24 cellular contexts compared by ENCODE assay signal in the genomic region with DNA sequence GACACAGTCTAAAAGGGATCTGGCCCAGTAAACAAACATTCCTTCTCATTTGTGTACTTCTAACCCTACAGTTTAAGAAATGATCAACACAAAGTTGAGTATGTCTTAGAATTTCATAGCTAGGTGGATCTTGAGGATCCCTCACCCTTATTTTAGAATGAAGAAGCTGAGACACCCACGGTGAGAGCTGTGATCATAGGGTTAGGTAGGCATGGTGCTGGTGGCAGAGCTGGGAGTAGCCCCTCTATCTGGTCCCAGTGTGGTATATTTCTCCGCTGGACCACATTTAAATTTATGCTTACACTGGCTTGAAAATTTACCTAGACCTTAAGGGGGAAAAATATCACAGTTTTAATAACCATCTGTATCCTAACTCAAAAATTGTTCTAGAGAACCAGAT. TPM values are rescaled to one million over a fixed set of nuclear protein-coding genes. Genes with fewer than 3 reads are reported as not detected.
DNase-seq lines count a peak whose midpoint lies in the region; ATAC-seq and TF ChIP-seq lines count a peak whose summit lies in the region.
"Had no signal": no experiment of that assay in that cellular context is flagged by ENCODE, and none has a peak within 500 bp of the region (broad histone marks: within the 10 kb centered on the region; RNA-seq: fewer than 3 reads in every experiment).

No MANE protein-coding gene starts in this region.

- H3K4me3 Mint-ChIP-seq in activated CD4-positive, alpha-beta T cell treated with anti-CD3 and anti-CD28 coated beads for 36 hours = no peak overlapping the region
- no peak overlapping the region for H3K4me3 Mint-ChIP-seq in activated CD4-positive, alpha-beta T cell treated with anti-CD3 and anti-CD28 coated beads, Interleukin-2, amount 10 ng/mL, durations not matched to agents 24 days and 14 days
- H3K4me3 Mint-ChIP-seq in mesothelial cell of epicardium = no peak overlapping the region
- H3K4me3 Mint-ChIP-seq in stimulated activated memory B cell treated with anti-CD40 and anti-IgM and Interleukin-4, amounts not matched to agents 10 μg/mL and 1 μg/mL and 100 μg/mL, for 72 hours = no peak overlapping the region
- H3K4me3 Mint-ChIP-seq: activated CD8-positive, alpha-beta T cell treated with anti-CD3 and anti-CD28 coated beads for 36 hours; activated naive CD4-positive, alpha-beta T cell treated with anti-CD3 and anti-CD28 coated beads for 36 hours; natural killer cell had no signal

- POLR2A ChIA-PET in activated CD4-positive, alpha-beta T cell treated with anti-CD3 and anti-CD28 coated beads for 36 hours (lab: Charles Lee) = interaction anchor here (0.5 kb wide), 2 partner anchors 138 to 933 kb away, joined by 3 read pairs; no protein-coding TSS in a partner anchor
- POLR2A ChIA-PET in Panc1 (lab: Charles Lee) = no interaction called here

- no peaks in the 10 kb centered on the region for H3K27me3 Mint-ChIP-seq in activated CD4-positive, alpha-beta T cell treated with anti-CD3 and anti-CD28 coated beads for 36 hours
- H3K27me3 Mint-ChIP-seq in activated CD4-positive, alpha-beta T cell treated with anti-CD3 and anti-CD28 coated beads, Interleukin-2, amount 10 ng/mL, durations not matched to agents 24 days and 14 days = no peaks in the 10 kb centered on the region
- H3K27me3 Mint-ChIP-seq in mesothelial cell of epicardium (ENCODE audit: low read depth) = no peaks in the 10 kb centered on the region
- no peaks in the 10 kb centered on the region for H3K27me3 Mint-ChIP-seq in stimulated activated memory B cell treated with anti-CD40 and anti-IgM and Interleukin-4, amounts not matched to agents 10 μg/mL and 1 μg/mL and 100 μg/mL, for 72 hours
- H3K27me3 Mint-ChIP-seq: activated CD8-positive, alpha-beta T cell treated with anti-CD3 and anti-CD28 coated beads for 36 hours had no signal

- DNase-seq in activated CD4-positive, alpha-beta T cell treated with anti-CD3 and anti-CD28 coated beads for 36 hours = no peak
- no peak for DNase-seq in activated CD4-positive, alpha-beta T cell treated with anti-CD3 and anti-CD28 coated beads, Interleukin-2, amount 10 ng/mL, durations not matched to agents 24 days and 14 days
- no peak for DNase-seq in Panc1 (ENCODE audit: low read depth, low spot score)
- DNase-seq in mesothelial cell of epicardium (ENCODE audit: low spot score in 2 of 2, unreplicated experiment in 2 of 2) = no peak
- DNase-seq in ACHN = no peak
- DNase-seq: 8988T; activated CD8-positive, alpha-beta T cell treated with anti-CD3 and anti-CD28 coated beads for 36 hours; activated naive CD4-positive, alpha-beta T cell treated with anti-CD3 and anti-CD28 coated beads for 36 hours; BE2C; erythroblast; gastrocnemius medialis; KG1; kidney; natural killer cell; NCI-H2227 treated with DMSO at 0.1 percent for 48 hours; NCI-H82; posterior cingulate gyrus; SJCRH30; small intestine; stimulated activated CD4-positive, alpha-beta T cell treated with anti-CD3 and anti-CD28 coated beads, Interleukin-4, amount 100 ng/mL, for 24 hours had no signal

- ATAC-seq in activated CD4-positive, alpha-beta T cell treated with anti-CD3 and anti-CD28 coated beads for 36 hours = no peak
- no peak for ATAC-seq in Panc1
- no peak for ATAC-seq in stimulated activated memory B cell treated with anti-CD40 and anti-IgM and Interleukin-4, amounts not matched to agents 10 μg/mL and 1 μg/mL and 100 μg/mL, for 72 hours
- ATAC-seq in HG02763 (IDR thresholded peaks at IDR 0.05; ENCODE audit: unreplicated experiment) = no peak
- no peak for ATAC-seq in HG03520 (IDR thresholded peaks at IDR 0.05; ENCODE audit: unreplicated experiment)
- ATAC-seq: activated CD8-positive, alpha-beta T cell treated with anti-CD3 and anti-CD28 coated beads for 36 hours; gastrocnemius medialis; natural killer cell had no signal

- intact Hi-C loops in activated CD4-positive, alpha-beta T cell treated with anti-CD3 and anti-CD28 coated beads for 36 hours (cut with DNase I, micrococcal nuclease) = no loop called here
- intact Hi-C loops in activated CD4-positive, alpha-beta T cell treated with anti-CD3 and anti-CD28 coated beads, Interleukin-2, amount 10 ng/mL, durations not matched to agents 24 days and 14 days (cut with micrococcal nuclease) = loop anchor here (2.0 kb wide), 1 partner anchor 92 kb away; no protein-coding TSS in a partner anchor
- intact Hi-C loops in Panc1 (cut with micrococcal nuclease; ENCODE audit: unreplicated experiment) = no loop called here

- no peak for TF ChIP-seq CTCF in Panc1 (IDR thresholded peaks at IDR 0.05)
- no peak for TF ChIP-seq CTCF in mesothelial cell of epicardium (IDR thresholded peaks at IDR 0.05; ENCODE audit: unreplicated experiment)

- peaks cover 28% of the 10 kb centered on the region for H3K36me3 Mint-ChIP-seq in activated CD4-positive, alpha-beta T cell treated with anti-CD3 and anti-CD28 coated beads for 36 hours (ENCODE audit: low read depth)
- peaks cover 51% of the 10 kb centered on the region for H3K36me3 Mint-ChIP-seq in activated CD4-positive, alpha-beta T cell treated with anti-CD3 and anti-CD28 coated beads, Interleukin-2, amount 10 ng/mL, durations not matched to agents 24 days and 14 days (ENCODE audit: low read depth)
- H3K36me3 Mint-ChIP-seq in mesothelial cell of epicardium = peaks cover 28% of the 10 kb centered on the region
- H3K36me3 Mint-ChIP-seq in stimulated activated memory B cell treated with anti-CD40 and anti-IgM and Interleukin-4, amounts not matched to agents 10 μg/mL and 1 μg/mL and 100 μg/mL, for 72 hours = peaks cover 53% of the 10 kb centered on the region

- peaks cover 18% of the 10 kb centered on the region for H3K4me1 ChIP-seq in Panc1 (ENCODE audit: control insufficient read depth, insufficient read depth, low read length)
- H3K4me1 ChIP-seq: BE2C, SJCRH30 had no signal

- H3K27ac ChIP-seq in Panc1 (ENCODE audit: low read length) = peak overlapping the region; percentile 21; the same call in 1 of the 2 replicates
- H3K27ac ChIP-seq: ascending aorta, gastrocnemius medialis, SJCRH30 had no signal

- no peaks in the 10 kb centered on the region for H3K9me3 Mint-ChIP-seq in activated CD4-positive, alpha-beta T cell treated with anti-CD3 and anti-CD28 coated beads for 36 hours (ENCODE audit: low read depth)
- H3K9me3 Mint-ChIP-seq in activated CD4-positive, alpha-beta T cell treated with anti-CD3 and anti-CD28 coated beads, Interleukin-2, amount 10 ng/mL, durations not matched to agents 24 days and 14 days = peaks cover 9% of the 10 kb centered on the region
- no peaks in the 10 kb centered on the region for H3K9me3 Mint-ChIP-seq in mesothelial cell of epicardium
- no peaks in the 10 kb centered on the region for H3K9me3 Mint-ChIP-seq in stimulated activated memory B cell treated with anti-CD40 and anti-IgM and Interleukin-4, amounts not matched to agents 10 μg/mL and 1 μg/mL and 100 μg/mL, for 72 hours
- H3K9me3 Mint-ChIP-seq: activated CD8-positive, alpha-beta T cell treated with anti-CD3 and anti-CD28 coated beads for 36 hours; activated naive CD4-positive, alpha-beta T cell treated with anti-CD3 and anti-CD28 coated beads for 36 hours had no signal

- peaks cover 23% of the 10 kb centered on the region for H3K4me1 Mint-ChIP-seq in activated CD4-positive, alpha-beta T cell treated with anti-CD3 and anti-CD28 coated beads for 36 hours
- peaks cover 22% of the 10 kb centered on the region for H3K4me1 Mint-ChIP-seq in activated CD4-positive, alpha-beta T cell treated with anti-CD3 and anti-CD28 coated beads, Interleukin-2, amount 10 ng/mL, durations not matched to agents 24 days and 14 days
- H3K4me1 Mint-ChIP-seq in mesothelial cell of epicardium = peaks cover 31% of the 10 kb centered on the region
- peaks cover 24% of the 10 kb centered on the region for H3K4me1 Mint-ChIP-seq in stimulated activated memory B cell treated with anti-CD40 and anti-IgM and Interleukin-4, amounts not matched to agents 10 μg/mL and 1 μg/mL and 100 μg/mL, for 72 hours

- peak overlapping the region; percentile 11 for H3K27ac Mint-ChIP-seq in activated CD4-positive, alpha-beta T cell treated with anti-CD3 and anti-CD28 coated beads for 36 hours
- no peak overlapping the region for H3K27ac Mint-ChIP-seq in activated CD4-positive, alpha-beta T cell treated with anti-CD3 and anti-CD28 coated beads, Interleukin-2, amount 10 ng/mL, durations not matched to agents 24 days and 14 days
- H3K27ac Mint-ChIP-seq in mesothelial cell of epicardium = peak overlapping the region; percentile 87
- peak overlapping the region; percentile 63 for H3K27ac Mint-ChIP-seq in stimulated activated memory B cell treated with anti-CD40 and anti-IgM and Interleukin-4, amounts not matched to agents 10 μg/mL and 1 μg/mL and 100 μg/mL, for 72 hours
- H3K27ac Mint-ChIP-seq: activated CD8-positive, alpha-beta T cell treated with anti-CD3 and anti-CD28 coated beads for 36 hours; activated naive CD4-positive, alpha-beta T cell treated with anti-CD3 and anti-CD28 coated beads for 36 hours had no signal

- CTCF ChIA-PET in activated CD4-positive, alpha-beta T cell treated with anti-CD3 and anti-CD28 coated beads for 36 hours (lab: Charles Lee) = interaction anchor here (0.6 to 2.3 kb wide), 6 partner anchors 10 to 138 kb away, joined by 3 to 9 read pairs (median 6); no protein-coding TSS in a partner anchor
- CTCF ChIA-PET in Panc1 (lab: Charles Lee) = no interaction called here

- peaks cover 9% of the 10 kb centered on the region; the same call in 1 of the 2 replicates for H3K36me3 ChIP-seq in Panc1 (ENCODE audit: control insufficient read depth, insufficient read depth, low read length)

- no peaks in the 10 kb centered on the region for H3K27me3 ChIP-seq in Panc1 (ENCODE audit: control insufficient read depth, insufficient read depth, low read length)
- H3K27me3 ChIP-seq: ascending aorta, BE2C, gastrocnemius medialis, SJCRH30 had no signal

- no peaks in the 10 kb centered on the region for H3K9me3 ChIP-seq in Panc1 (ENCODE audit: control insufficient read depth, insufficient read depth, low read depth, low read length)
- H3K9me3 ChIP-seq: ascending aorta, BE2C, gastrocnemius medialis, SJCRH30 had no signal

- BruUV-seq in Panc1 (replicated peaks; lab: Mats Ljungman, UMichigan) = no TSS peak

- in situ Hi-C loops in Panc1 (cut with HindIII; ENCODE audit: low pct_unique_long_range_greater_than_20kb, low sequenced_read_pairs) = no loop called here
- in situ Hi-C loops in ACHN (cut with HindIII; ENCODE audit: low pct_ligation_motif_present, low pct_unique_long_range_greater_than_20kb, low sequenced_read_pairs) = no loop called here

- H3K4me3 ChIP-seq in Panc1 (ENCODE audit: low read depth in 2 of 2, low read length in 2 of 2) = no peak overlapping the region
- H3K4me3 ChIP-seq: ascending aorta, gastrocnemius medialis, SJCRH30 had no signal

RNA-seq across cellular contexts. Expression of gene UGCG, which starts 39.8 kb away (rescaled TPM):
- total RNA-seq in activated CD4-positive, alpha-beta T cell treated with anti-CD3 and anti-CD28 coated beads for 36 hours = 10 to 100 TPM; 12.7 to 14.2 TPM
- 19.9 and 22.4 TPM in 2 replicates for total RNA-seq in activated CD4-positive, alpha-beta T cell treated with anti-CD3 and anti-CD28 coated beads, Interleukin-2, amount 10 ng/mL, durations not matched to agents 24 days and 14 days
- total RNA-seq in Panc1 (2021; ENCODE audit: unreplicated experiment) (46.0 TPM), mesothelial cell of epicardium (27.0 to 29.8 TPM (median 27.4 TPM) in 3 replicates)
- polyA plus RNA-seq in Panc1 (2012; ENCODE audit: insufficient read length) = 21.3 TPM
